In the genomic region with DNA sequence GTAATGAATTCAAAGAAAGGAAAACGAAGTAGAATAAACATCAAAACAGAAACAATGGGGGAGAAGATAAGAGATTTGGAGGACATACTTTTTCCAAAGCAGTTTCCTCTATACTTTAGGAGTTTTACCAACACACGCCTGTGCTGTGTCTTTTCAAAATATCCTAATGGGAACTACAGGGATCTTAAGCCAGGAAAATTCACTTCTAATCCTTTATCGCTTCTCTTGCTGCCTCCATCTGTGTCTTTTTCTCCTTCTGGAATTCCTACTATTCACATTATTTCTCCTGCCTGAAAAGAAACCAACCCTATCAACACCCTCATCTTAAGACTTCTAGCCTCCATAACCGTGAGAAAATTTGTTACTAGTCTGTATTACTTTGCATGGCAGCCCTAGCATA, we compare ENCODE assay signal across 10 cellular contexts. TPM values are rescaled to one million over a fixed set of nuclear protein-coding genes. Genes with fewer than 3 reads are reported as not detected.
DNase-seq lines count a peak whose midpoint lies in the region; ATAC-seq and TF ChIP-seq lines count a peak whose summit lies in the region.
"Had no signal": no experiment of that assay in that cellular context is flagged by ENCODE, and none has a peak within 500 bp of the region (broad histone marks: within the 10 kb centered on the region; RNA-seq: fewer than 3 reads in every experiment).

No MANE protein-coding gene starts in this region.

- no peak for ATAC-seq in activated T-cell treated with anti-CD3 and anti-CD28 coated beads, Interleukin-2, amount 50 U/mL, for 72 hours (replicated peaks in 1 of 2)
- no peak for ATAC-seq in RWPE2 (ENCODE audit: low read depth)
- ATAC-seq in stimulated activated effector memory CD8-positive, alpha-beta T cell treated with anti-CD3 and anti-CD28 coated beads, Interleukin-12 subunit alpha, Interleukin-12 subunit beta, amount 100 ng/mL, for 72 hours = no peak

- no peaks in the 10 kb centered on the region for H3K9me3 ChIP-seq in RWPE2 (ENCODE audit: severe bottlenecking)
- H3K9me3 ChIP-seq: ascending aorta, neutrophil had no signal

- H3K27ac ChIP-seq in RWPE2 (ENCODE audit: poor library complexity, severe bottlenecking) = peak overlapping the region; percentile 7
- H3K27ac ChIP-seq: ascending aorta, neutrophil had no signal

- H3K36me3 Mint-ChIP-seq in activated T-cell treated with anti-CD3 and anti-CD28 coated beads, Interleukin-2, amount 50 U/mL, for 72 hours (ENCODE audit: insufficient read depth in 2 of 2) = peaks cover 19 to 33% of the 10 kb centered on the region in 2 donors
- H3K36me3 Mint-ChIP-seq in endothelial cell (ENCODE audit: low read depth, unreplicated experiment) = no peaks in the 10 kb centered on the region
- peaks cover 99% of the 10 kb centered on the region for H3K36me3 Mint-ChIP-seq in stimulated activated effector memory CD8-positive, alpha-beta T cell treated with anti-CD3 and anti-CD28 coated beads, Interleukin-12 subunit alpha, Interleukin-12 subunit beta, amount 100 ng/mL, for 72 hours

- H3K27me3 Mint-ChIP-seq in activated T-cell treated with anti-CD3 and anti-CD28 coated beads, Interleukin-2, amount 50 U/mL, for 72 hours (ENCODE audit: low read depth) = no peaks in the 10 kb centered on the region
- H3K27me3 Mint-ChIP-seq in endothelial cell (ENCODE audit: unreplicated experiment) = peaks cover 4% of the 10 kb centered on the region

- DNase-seq in activated T-cell treated with anti-CD3 and anti-CD28 coated beads, Interleukin-2, amount 50 U/mL, for 72 hours = no peak
- DNase-seq in activated T-cell treated with anti-CD3 and anti-CD28 coated beads for 4 hours = no peak
- no peak for DNase-seq in RWPE2 (ENCODE audit: low spot score)
- no peak for DNase-seq in endothelial cell (ENCODE audit: low spot score)
- no peak for DNase-seq in stimulated activated effector memory CD8-positive, alpha-beta T cell treated with anti-CD3 and anti-CD28 coated beads, Interleukin-12 subunit alpha, Interleukin-12 subunit beta, amount 100 ng/mL, for 72 hours (ENCODE audit: low spot score in 2 of 2)
- DNase-seq in activated CD4-positive, CD25-positive, alpha-beta regulatory T cell treated with anti-CD3 and anti-CD28 coated beads, Interleukin-2, amount 50 U/mL, for 72 hours = no peak
- no peak for DNase-seq in NCI-H2081 treated with DMSO at 0.1 percent for 48 hours (lab: John Stamatoyannopoulos, UW)
- no peak for DNase-seq in NCI-H2227 treated with DMSO at 0.1 percent for 48 hours (lab: John Stamatoyannopoulos, UW)

- peaks cover 81% of the 10 kb centered on the region for H3K36me3 ChIP-seq in RWPE2 (ENCODE audit: low read depth)
- H3K36me3 ChIP-seq: neutrophil had no signal

- H3K4me3 Mint-ChIP-seq in activated T-cell treated with anti-CD3 and anti-CD28 coated beads, Interleukin-2, amount 50 U/mL, for 72 hours = peak overlapping the region; percentile 94 to 100
- H3K4me3 Mint-ChIP-seq in endothelial cell (ENCODE audit: unreplicated experiment) = no peak overlapping the region
- H3K4me3 Mint-ChIP-seq in stimulated activated effector memory CD8-positive, alpha-beta T cell treated with anti-CD3 and anti-CD28 coated beads, Interleukin-12 subunit alpha, Interleukin-12 subunit beta, amount 100 ng/mL, for 72 hours = peak overlapping the region; percentile 96

- peaks cover 78% of the 10 kb centered on the region for H3K4me1 Mint-ChIP-seq in activated T-cell treated with anti-CD3 and anti-CD28 coated beads, Interleukin-2, amount 50 U/mL, for 72 hours (ENCODE audit: low read depth)
- H3K4me1 Mint-ChIP-seq in endothelial cell (ENCODE audit: unreplicated experiment) = peaks cover 46% of the 10 kb centered on the region
- H3K4me1 Mint-ChIP-seq in stimulated activated effector memory CD8-positive, alpha-beta T cell treated with anti-CD3 and anti-CD28 coated beads, Interleukin-12 subunit alpha, Interleukin-12 subunit beta, amount 100 ng/mL, for 72 hours = peaks cover 67% of the 10 kb centered on the region

- peak overlapping the region; percentile 99 for H3K27ac Mint-ChIP-seq in activated T-cell treated with anti-CD3 and anti-CD28 coated beads, Interleukin-2, amount 50 U/mL, for 72 hours
- H3K27ac Mint-ChIP-seq in endothelial cell (ENCODE audit: unreplicated experiment) = peak overlapping the region; percentile 70
- peak overlapping the region; percentile 99 for H3K27ac Mint-ChIP-seq in stimulated activated effector memory CD8-positive, alpha-beta T cell treated with anti-CD3 and anti-CD28 coated beads, Interleukin-12 subunit alpha, Interleukin-12 subunit beta, amount 100 ng/mL, for 72 hours

- peaks cover 61% of the 10 kb centered on the region for H3K4me1 ChIP-seq in RWPE2 (ENCODE audit: insufficient read depth, poor library complexity, severe bottlenecking)

- no peak overlapping the region for H3K4me3 ChIP-seq in RWPE2 (ENCODE audit: severe bottlenecking)
- H3K4me3 ChIP-seq: ascending aorta had no signal

- no peaks in the 10 kb centered on the region for H3K27me3 ChIP-seq in RWPE2 (ENCODE audit: insufficient read depth, poor library complexity, severe bottlenecking)
- H3K27me3 ChIP-seq: ascending aorta, neutrophil had no signal

- no peak for TF ChIP-seq CTCF in RWPE2 (IDR thresholded peaks at IDR 0.05; ENCODE audit: poor library complexity, severe bottlenecking)
- no peak for TF ChIP-seq CTCF in endothelial cell (IDR thresholded peaks at IDR 0.05; ENCODE audit: unreplicated experiment)

- H3K9me3 Mint-ChIP-seq in activated T-cell treated with anti-CD3 and anti-CD28 coated beads, Interleukin-2, amount 50 U/mL, for 72 hours = no peaks in the 10 kb centered on the region
- H3K9me3 Mint-ChIP-seq in endothelial cell (ENCODE audit: unreplicated experiment) = no peaks in the 10 kb centered on the region
- H3K9me3 Mint-ChIP-seq in stimulated activated effector memory CD8-positive, alpha-beta T cell treated with anti-CD3 and anti-CD28 coated beads, Interleukin-12 subunit alpha, Interleukin-12 subunit beta, amount 100 ng/mL, for 72 hours = no peaks in the 10 kb centered on the region

RNA-seq across cellular contexts. Expression of gene HNRNPF, which starts 6.8 kb away (rescaled TPM):
- total RNA-seq in activated T-cell treated with anti-CD3 and anti-CD28 coated beads, Interleukin-2, amount 50 U/mL, for 72 hours = 100 to 1,000 TPM; 412 to 475 TPM
- 194 TPM for total RNA-seq in endothelial cell (ENCODE audit: unreplicated experiment)

RNA-seq across cellular contexts. Expression of gene FXYD4, which starts 30.7 kb away (rescaled TPM):
- not detected for total RNA-seq in activated T-cell treated with anti-CD3 and anti-CD28 coated beads, Interleukin-2, amount 50 U/mL, for 72 hours
- not detected for total RNA-seq in endothelial cell (ENCODE audit: unreplicated experiment)
- total RNA-seq: ascending aorta had no signal

RNA-seq across cellular contexts. Expression of gene ZNF487, which starts 34.7 kb away (rescaled TPM):
- total RNA-seq in activated T-cell treated with anti-CD3 and anti-CD28 coated beads, Interleukin-2, amount 50 U/mL, for 72 hours = 1 to 10 TPM; 2.9 to 3.6 TPM
- total RNA-seq in endothelial cell (ENCODE audit: unreplicated experiment) = 3.3 TPM
